In genomic region chr9:131419716-131420115, GRCh38 we compare ENCODE assay signal across 12 cellular contexts. TPM values are rescaled to one million over a fixed set of nuclear protein-coding genes. Genes with fewer than 3 reads are reported as not detected.
DNase-seq lines count a peak whose midpoint lies in the region; ATAC-seq and TF ChIP-seq lines count a peak whose summit lies in the region.
"Had no signal": no experiment of that assay in that cellular context is flagged by ENCODE, and none has a peak within 500 bp of the region (broad histone marks: within the 10 kb centered on the region; RNA-seq: fewer than 3 reads in every experiment).

No MANE protein-coding gene starts in this region.

- WGBS in stomach, 5 donors, result 61 to 81% (median 67%) methylated on average over 7 to 12 of the region's 12 CpGs

- peak overlapping the region; percentile 95 for H3K27ac Mint-ChIP-seq in activated T-cell treated with anti-CD3 and anti-CD28 coated beads, Interleukin-2, amount 50 U/mL, for 72 hours
- H3K27ac Mint-ChIP-seq in activated T-helper 17 cell treated with anti-CD3 and anti-CD28 coated beads, Interleukin-2, amount 50 U/mL, for 72 hours, result peak overlapping the region; percentile 98
- H3K27ac Mint-ChIP-seq in immature natural killer cell, result peak overlapping the region; percentile 51 to 76 (median 64)

- H3K4me1 Mint-ChIP-seq in activated T-cell treated with anti-CD3 and anti-CD28 coated beads, Interleukin-2, amount 50 U/mL, for 72 hours (ENCODE audit: low read depth), result peaks cover 81% of the 10 kb centered on the region
- peaks cover 48% of the 10 kb centered on the region for H3K4me1 Mint-ChIP-seq in activated T-helper 17 cell treated with anti-CD3 and anti-CD28 coated beads, Interleukin-2, amount 50 U/mL, for 72 hours
- H3K4me1 Mint-ChIP-seq in immature natural killer cell, result peaks cover 92 to 94% of the 10 kb centered on the region in 2 donors

- H3K27ac ChIP-seq in stomach, result peak overlapping the region in 3 of 5 donors; percentile 60 to 74 (median 73)
- H3K27ac ChIP-seq: brain microvascular endothelial cell had no signal

- intact Hi-C loops in stomach (cut with DNase I; ENCODE audit: low total_unique reads), result no loop called here

- H3K4me1 ChIP-seq in stomach, result peaks cover 65 to 100% (median 91%) of the 10 kb centered on the region in 4 donors

- TF ChIP-seq POLR2A in stomach (IDR thresholded peaks at IDR 0.05), result no peak

- no peaks in the 10 kb centered on the region for H3K27me3 ChIP-seq in stomach
- H3K27me3 ChIP-seq: brain microvascular endothelial cell, neutrophil had no signal

- H3K9me3 Mint-ChIP-seq in activated T-cell treated with anti-CD3 and anti-CD28 coated beads, Interleukin-2, amount 50 U/mL, for 72 hours, result no peaks in the 10 kb centered on the region
- H3K9me3 Mint-ChIP-seq in activated T-helper 17 cell treated with anti-CD3 and anti-CD28 coated beads, Interleukin-2, amount 50 U/mL, for 72 hours, result no peaks in the 10 kb centered on the region
- no peaks in the 10 kb centered on the region for H3K9me3 Mint-ChIP-seq in immature natural killer cell

- H3K9me3 ChIP-seq in stomach, result no peaks in the 10 kb centered on the region
- H3K9me3 ChIP-seq: neutrophil had no signal

- H3K36me3 Mint-ChIP-seq in activated T-cell treated with anti-CD3 and anti-CD28 coated beads, Interleukin-2, amount 50 U/mL, for 72 hours (ENCODE audit: insufficient read depth in 2 of 2), result peaks cover 3 to 5% of the 10 kb centered on the region in 2 donors
- peaks cover 40% of the 10 kb centered on the region for H3K36me3 Mint-ChIP-seq in activated T-helper 17 cell treated with anti-CD3 and anti-CD28 coated beads, Interleukin-2, amount 50 U/mL, for 72 hours (ENCODE audit: low read depth)
- no peaks in the 10 kb centered on the region for H3K36me3 Mint-ChIP-seq in immature natural killer cell

- H3K4me3 Mint-ChIP-seq in activated T-cell treated with anti-CD3 and anti-CD28 coated beads, Interleukin-2, amount 50 U/mL, for 72 hours, result peak overlapping the region; percentile 77 to 96
- H3K4me3 Mint-ChIP-seq in activated T-helper 17 cell treated with anti-CD3 and anti-CD28 coated beads, Interleukin-2, amount 50 U/mL, for 72 hours, result peak overlapping the region; percentile 81
- peak overlapping the region in 3 of 5 donors; percentile 38 to 60 (median 46) for H3K4me3 Mint-ChIP-seq in immature natural killer cell

- TF ChIP-seq EP300 in stomach (IDR thresholded peaks at IDR 0.05), result no peak

- ATAC-seq in activated T-cell treated with anti-CD3 and anti-CD28 coated beads, Interleukin-2, amount 50 U/mL, for 72 hours (replicated peaks in 1 of 2), result no peak
- no peak for ATAC-seq in activated T-helper 17 cell treated with anti-CD3 and anti-CD28 coated beads, Interleukin-2, amount 50 U/mL, for 72 hours (replicated peaks)
- no peak for ATAC-seq in HG02623 (IDR thresholded peaks at IDR 0.05; ENCODE audit: unreplicated experiment)

- H3K36me3 ChIP-seq in stomach, result peaks cover 0 to 3% (median 0%) of the 10 kb centered on the region in 4 donors

- in situ Hi-C loops in GM13976 (cut with MboI; ENCODE audit: low sequenced_read_pairs, unreplicated experiment), result no loop called here

- H3K27me3 Mint-ChIP-seq in activated T-cell treated with anti-CD3 and anti-CD28 coated beads, Interleukin-2, amount 50 U/mL, for 72 hours (ENCODE audit: low read depth), result no peaks in the 10 kb centered on the region
- H3K27me3 Mint-ChIP-seq in activated T-helper 17 cell treated with anti-CD3 and anti-CD28 coated beads, Interleukin-2, amount 50 U/mL, for 72 hours, result no peaks in the 10 kb centered on the region
- H3K27me3 Mint-ChIP-seq in immature natural killer cell (ENCODE audit: low read depth in 3 of 3), result peaks cover 0 to 4% (median 2%) of the 10 kb centered on the region in 3 donors

- no peak for TF ChIP-seq CTCF in stomach (IDR thresholded peaks at IDR 0.05)
- TF ChIP-seq CTCF in GM13976 (IDR thresholded peaks at IDR 0.05; ENCODE audit: borderline replicate concordance, control extremely low read depth, extremely low read depth, insufficient read depth, missing control alignments), result no peak

- DNase-seq in activated T-cell treated with anti-CD3 and anti-CD28 coated beads, Interleukin-2, amount 50 U/mL, for 72 hours, result no peak
- DNase-seq in activated T-cell treated with anti-CD3 and anti-CD28 coated beads, Interleukin-2, amount 50 U/mL, for 48 hours, result no peak
- DNase-seq in immature natural killer cell (no peak), stomach (no peak), GM13976 (ENCODE audit: low spot score) (no peak), SK-N-DZ (ENCODE audit: low spot score) (no peak)
- DNase-seq: brain microvascular endothelial cell, NCI-H1417 treated with DMSO at 0.1 percent for 48 hours, NCI-H510A treated with DMSO at 0.1 percent for 48 hours had no signal

- no peak overlapping the region for H3K4me3 ChIP-seq in stomach

RNA-seq across cellular contexts. Expression of gene PRRC2B, which starts 25.8 kb away (rescaled TPM):
- 100 to 1,000 TPM; 179 to 214 TPM for total RNA-seq in activated T-cell treated with anti-CD3 and anti-CD28 coated beads, Interleukin-2, amount 50 U/mL, for 72 hours
- 100 to 1,000 TPM; 136 to 157 TPM for total RNA-seq in activated T-helper 17 cell treated with anti-CD3 and anti-CD28 coated beads, Interleukin-2, amount 50 U/mL, for 72 hours
- 10 to 100 TPM in 1 of 3 donors, 1 to 10 TPM in 2; 2.0 to 48.1 (median 9.6) TPM for polyA plus RNA-seq in immature natural killer cell
- 100 to 1,000 TPM in 3 of 5 donors, 10 to 100 TPM in 2; 70.6 to 251 (median 135) TPM for total RNA-seq in stomach
- polyA plus RNA-seq in stomach, result 10 to 100 TPM; 26.3 to 36.4 (median 30.5) TPM
- 81.2 and 95.5 TPM in 2 replicates for polyA plus RNA-seq in SK-N-DZ (2014; cell fraction: cytosol; rRNA removed)
- 79.4 and 130 TPM in 2 replicates for polyA plus RNA-seq in SK-N-DZ (2014; cell fraction: nucleus; rRNA removed)
